9 cellular contexts compared by ENCODE assay signal in genomic region chr1:55478742-55479141, GRCh38.
DNase-seq lines count a peak whose midpoint lies in the region; ATAC-seq, FAIRE-seq and TF ChIP-seq lines count a peak whose summit lies in the region.
"Had no signal": no experiment of that assay in that cellular context is flagged by ENCODE, and none has a peak within 500 bp of the region (broad histone marks: within the 10 kb centered on the region; RNA-seq: fewer than 3 reads in every experiment).

No MANE protein-coding gene starts in this region.

- H4K20me1 ChIP-seq in HCT116 (ENCODE audit: insufficient read depth), result no peaks in the 10 kb centered on the region
- no peaks in the 10 kb centered on the region for H4K20me1 ChIP-seq in OCI-LY7 (ENCODE audit: insufficient read depth, low read length)

- H3K9me3 ChIP-seq in HCT116 (ENCODE audit: control insufficient read depth in 1 of 2, insufficient read depth in 1 of 2, low read depth in 1 of 2, low read length in 2 of 2), result no peaks in the 10 kb centered on the region
- H3K9me3 ChIP-seq in OCI-LY7 (ENCODE audit: low read length), result no peaks in the 10 kb centered on the region
- H3K9me3 ChIP-seq in heart left ventricle, result peaks cover 0 to 5% (median 0%) of the 10 kb centered on the region in 12 donors
- H3K9me3 ChIP-seq in CD4-positive, alpha-beta memory T cell (ENCODE audit: control insufficient read depth in 1 of 2, low read length in 2 of 2), result no peaks in the 10 kb centered on the region

- CTCF ChIA-PET in AG04449 (lab: Yijun Ruan, JAX) (interaction anchor here (0.7 to 3.1 kb wide), 14 partner anchors 8 to 1107 kb away, joined by 3 to 19 read pairs (median 5); no protein-coding TSS in a partner anchor), HCT116 (lab: Charles Lee) (interaction anchor here (0.6 to 2.5 kb wide), 8 partner anchors 94 to 1106 kb away, joined by 3 to 16 read pairs (median 6); no protein-coding TSS in a partner anchor), OCI-LY7 (lab: Charles Lee; ENCODE audit: unreplicated experiment) (interaction anchor here (0.5 to 1.4 kb wide), 2 partner anchors 1098 to 1107 kb away, joined by 3 to 4 read pairs; no protein-coding TSS in a partner anchor)
- CTCF ChIA-PET in CD4-positive, alpha-beta memory T cell (lab: Charles Lee; ENCODE audit: partially characterized antibody), result interaction anchor here (1.1 kb wide), 1 partner anchor 13 kb away, joined by 4 read pairs; no protein-coding TSS in a partner anchor

- H3K79me2 ChIP-seq in HCT116 (ENCODE audit: insufficient read depth, low read length), result no peaks in the 10 kb centered on the region
- H3K79me2 ChIP-seq in OCI-LY7 (ENCODE audit: insufficient read depth, low read depth, low read length), result no peaks in the 10 kb centered on the region

- H3K27me3 Mint-ChIP-seq in CD4-positive, alpha-beta memory T cell, result peaks cover 7 to 15% of the 10 kb centered on the region in 2 donors

- DNase-seq in AG04449 (ENCODE audit: low read depth, low spot score), result no peak
- DNase-seq in HCT116 (ENCODE audit: low read depth, low spot score), result peak; percentile 15
- peak; percentile 29 for DNase-seq in OCI-LY7 (ENCODE audit: low spot score)
- peak; percentile 57 for DNase-seq in fibroblast of peridontal ligament (ENCODE audit: extremely low read depth)
- no peak for DNase-seq in T1000 (lab: John Stamatoyannopoulos, UW)
- no peak for DNase-seq in GM12891 (ENCODE audit: insufficient read length, low spot score)
- DNase-seq in heart left ventricle, result no peak
- DNase-seq in CD4-positive, alpha-beta memory T cell, result no peak

- H3K4me3 Mint-ChIP-seq in CD4-positive, alpha-beta memory T cell, result no peak overlapping the region

- FAIRE-seq in GM12891 (lab: Jason Lieb, UNC), result no peak

- H3K4me1 ChIP-seq in HCT116 (ENCODE audit: control insufficient read depth in 1 of 2, insufficient read depth in 2 of 2, low read length in 2 of 2) (peaks cover 0 to 12% of the 10 kb centered on the region in 2 experiments; a peak in 1 of 4 replicates), OCI-LY7 (ENCODE audit: insufficient read depth, low read length, poor library complexity, severe bottlenecking) (no peaks in the 10 kb centered on the region), heart left ventricle (peaks cover 0 to 21% (median 0%) of the 10 kb centered on the region in 12 donors)
- no peaks in the 10 kb centered on the region for H3K4me1 ChIP-seq in CD4-positive, alpha-beta memory T cell (ENCODE audit: insufficient read depth, low read length)

- no peaks in the 10 kb centered on the region for H3K36me3 ChIP-seq in HCT116 (ENCODE audit: control insufficient read depth in 1 of 2, insufficient read depth in 2 of 2, low read length in 2 of 2)
- no peaks in the 10 kb centered on the region for H3K36me3 ChIP-seq in OCI-LY7 (ENCODE audit: insufficient read depth, low read length)
- H3K36me3 ChIP-seq in heart left ventricle, result no peaks in the 10 kb centered on the region
- H3K36me3 ChIP-seq in CD4-positive, alpha-beta memory T cell (ENCODE audit: insufficient read depth, low read length), result no peaks in the 10 kb centered on the region

- H3K9me2 ChIP-seq in HCT116 (ENCODE audit: insufficient read depth) (no peaks in the 10 kb centered on the region), OCI-LY7 (ENCODE audit: insufficient read depth, low read length) (no peaks in the 10 kb centered on the region)

- no peak overlapping the region for H3K4me3 ChIP-seq in AG04449 (ENCODE audit: low read depth, low read length)
- H3K4me3 ChIP-seq in HCT116 (replicated peaks in 1 of 2; ENCODE audit: low read depth in 1 of 2, low read length in 2 of 2), result no peak overlapping the region
- H3K4me3 ChIP-seq in OCI-LY7 (ENCODE audit: low read depth, low read length, poor library complexity, severe bottlenecking), result no peak overlapping the region
- H3K4me3 ChIP-seq in heart left ventricle, result no peak overlapping the region
- no peak overlapping the region for H3K4me3 ChIP-seq in CD4-positive, alpha-beta memory T cell (ENCODE audit: low read length in 2 of 2)

- no peak overlapping the region for H3K4me2 ChIP-seq in HCT116 (ENCODE audit: low read length)
- no peak overlapping the region for H3K4me2 ChIP-seq in OCI-LY7 (ENCODE audit: low read length)

- peak; percentile 66 for TF ChIP-seq RAD21 in HCT116 (IDR thresholded peaks at IDR 0.05; ENCODE audit: low read depth)

- no TSS peak for BruUV-seq in HCT116 (replicated peaks; lab: Mats Ljungman, UMichigan)
- no TSS peak for BruUV-seq in OCI-LY7 (replicated peaks; lab: Mats Ljungman, UMichigan)

- WGBS in heart left ventricle, 4 donors, result 46 to 66% (median 61%) methylated on average over 2 of the region's 2 CpGs

- no peaks in the 10 kb centered on the region for H3K27me3 ChIP-seq in HCT116 (ENCODE audit: insufficient read depth, low read length)
- H3K27me3 ChIP-seq in heart left ventricle, result no peaks in the 10 kb centered on the region
- H3K27me3 ChIP-seq in CD4-positive, alpha-beta memory T cell (ENCODE audit: insufficient read depth, low read length), result no peaks in the 10 kb centered on the region

- H3K36me3 Mint-ChIP-seq in CD4-positive, alpha-beta memory T cell, result no peaks in the 10 kb centered on the region

- no peak overlapping the region for H3K27ac ChIP-seq in HCT116 (ENCODE audit: low read depth, low read length)
- no peak overlapping the region for H3K27ac ChIP-seq in OCI-LY7 (ENCODE audit: low read depth, low read length, poor library complexity, severe bottlenecking)
- H3K27ac ChIP-seq in heart left ventricle, result no peak overlapping the region
- H3K27ac ChIP-seq in CD4-positive, alpha-beta memory T cell (ENCODE audit: low read depth, low read length), result no peak overlapping the region
- H3K27ac ChIP-seq: HL-60 had no signal

- peak; percentile 62 for ATAC-seq in HCT116
- no peak for ATAC-seq in heart left ventricle

- no peak overlapping the region for H3K27ac Mint-ChIP-seq in CD4-positive, alpha-beta memory T cell

- peaks cover 0 to 1% (median 0%) of the 10 kb centered on the region in 8 donors for H3K9me3 Mint-ChIP-seq in CD4-positive, alpha-beta memory T cell

- H2AFZ ChIP-seq in HCT116 (ENCODE audit: low read depth, low read length, poor library complexity, severe bottlenecking), result no peak overlapping the region
- H2AFZ ChIP-seq in OCI-LY7 (ENCODE audit: low read length), result no peak overlapping the region

- no peaks in the 10 kb centered on the region for H3K4me1 Mint-ChIP-seq in CD4-positive, alpha-beta memory T cell

- TF ChIP-seq CTCF in AG04449 (IDR thresholded peaks at IDR 0.05; ENCODE audit: insufficient read depth, low read length, missing control alignments) (peak; percentile 6), HCT116 (IDR thresholded peaks at IDR 0.05 in 2 of 3, conservative IDR thresholded peaks at IDR 0.05 in 1 of 3; ENCODE audit: borderline replicate concordance in 1 of 3, insufficient read depth in 1 of 3, low read depth in 2 of 3, low read length in 2 of 3) (peak in 2 of 3 experiments; percentile 53 to 54; a peak in 3 of 6 replicates), OCI-LY7 (conservative IDR thresholded peaks at IDR 0.05; ENCODE audit: low read length) (peak; percentile 72), heart left ventricle (IDR thresholded peaks at IDR 0.05) (peak in 6 of 12 donors; percentile 10 to 37 (median 30))

- intact Hi-C loops in HCT116 (cut with micrococcal nuclease) (loop anchor here (2.0 to 10.0 kb wide), 2 partner anchors 416 to 1106 kb away; no protein-coding TSS in a partner anchor), OCI-LY7 (cut with micrococcal nuclease; ENCODE audit: unreplicated experiment) (loop anchor here (2.0 kb wide), 1 partner anchor 1106 kb away; no protein-coding TSS in a partner anchor), heart left ventricle (cut with DNase I) (loop anchor here in 2 of 10 donors (5.0 kb wide), 2 partner anchors 1104 to 1109 kb away; no protein-coding TSS in a partner anchor)
- intact Hi-C loops in CD4-positive, alpha-beta memory T cell (cut with micrococcal nuclease), result no loop called here

- RAD21 ChIA-PET in HCT116 (lab: Charles Lee; ENCODE audit: low non-redundant PET in 1 of 2, low total read pairs in 2 of 2, uncharacterized antibody in 2 of 2, unreplicated experiment in 2 of 2), result interaction anchor here (1.0 to 1.1 kb wide), 2 partner anchors 103 kb away, joined by 3 to 5 read pairs; no protein-coding TSS in a partner anchor

- POLR2A ChIA-PET in AG04449 (lab: Yijun Ruan, JAX), result no interaction called here
- POLR2A ChIA-PET in HCT116 (lab: Charles Lee), result interaction anchor here (1.1 kb wide), 1 partner anchor 14 kb away, joined by 3 read pairs; no protein-coding TSS in a partner anchor
- POLR2A ChIA-PET in OCI-LY7 (lab: Charles Lee), result interaction anchor here (0.6 kb wide), 1 partner anchor 1107 kb away, joined by 3 read pairs; no protein-coding TSS in a partner anchor
- POLR2A ChIA-PET in CD4-positive, alpha-beta memory T cell (lab: Charles Lee; ENCODE audit: partially characterized antibody), result no interaction called here

- no peak overlapping the region for H3K9ac ChIP-seq in HCT116 (ENCODE audit: low read length)

- TF ChIP-seq POLR2A in HCT116 (IDR thresholded peaks at IDR 0.05; ENCODE audit: borderline replicate concordance, extremely low read depth, insufficient read depth, insufficient read length), result no peak
- no peak for TF ChIP-seq POLR2A in GM12891 (IDR thresholded peaks at IDR 0.05; ENCODE audit: low read depth, low read length)
- TF ChIP-seq POLR2A in heart left ventricle (IDR thresholded peaks at IDR 0.05), result no peak

TF ChIP-seq in GM12891, 5 proteins besides CTCF, POLR2A, EP300 and RAD21:
- TF ChIP-seq SPI1 (IDR thresholded peaks at IDR 0.05; ENCODE audit: low read depth, low read length) (no peak), POLR2AphosphoS5 (IDR thresholded peaks at IDR 0.05; ENCODE audit: low read depth, low read length) (no peak), POU2F2 (IDR thresholded peaks at IDR 0.05; ENCODE audit: low read depth, low read length) (no peak), PAX5 (IDR thresholded peaks at IDR 0.05; ENCODE audit: insufficient read depth, low read length, severe bottlenecking) (no peak), TAF1 (IDR thresholded peaks at IDR 0.05; ENCODE audit: low read depth, low read length) (no peak)

Comparison
In these comparisons a context has a peak if more than half of its experiments do, and no peak if none do; other contexts are left out.
1. DNase-seq: peak in HCT116 (single experiment), OCI-LY7 (single experiment) and fibroblast of peridontal ligament (single experiment); none in AG04449 (single experiment), T1000 (single experiment), GM12891 (single experiment), heart left ventricle (0 of 5) and CD4-positive, alpha-beta memory T cell (0 of 5).
2. POLR2A ChIA-PET loops: an anchor here in HCT116 (1.1 kb wide) and OCI-LY7 (0.6 kb wide); none called in AG04449 and CD4-positive, alpha-beta memory T cell.